15 cellular contexts compared by ENCODE assay signal in the genomic region with DNA sequence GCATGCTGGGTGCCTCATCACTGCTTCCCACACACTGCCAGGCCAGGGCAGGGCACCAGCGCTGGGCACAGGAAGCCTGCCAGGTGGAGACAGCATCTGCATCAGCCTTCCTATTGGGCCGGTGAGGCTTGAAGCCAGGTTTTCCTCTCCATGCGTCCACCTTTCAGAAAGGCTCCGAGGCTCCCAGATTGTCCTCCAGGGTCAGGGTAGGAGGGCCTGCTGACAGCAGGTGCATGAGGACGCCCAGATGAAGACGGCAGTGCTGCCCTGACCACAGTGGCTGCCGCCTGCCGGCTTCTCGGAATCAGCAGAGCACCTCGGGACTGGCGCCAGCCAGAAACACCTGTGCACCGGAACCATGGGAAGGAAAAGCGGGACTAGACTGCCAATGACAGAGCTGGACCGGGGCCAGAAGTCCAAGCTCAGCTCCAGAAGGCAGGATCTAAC.
A peak's percentile ranks its signal among the peaks of the same experiment; 100 is the strongest.
DNase-seq lines count a peak whose midpoint lies in the region; ATAC-seq and TF ChIP-seq lines count a peak whose summit lies in the region.
"Had no signal": no experiment of that assay in that cellular context is flagged by ENCODE, and none has a peak within 500 bp of the region (broad histone marks: within the 10 kb centered on the region; RNA-seq: fewer than 3 reads in every experiment).

No MANE protein-coding gene starts in this region.

- H3K4me3 Mint-ChIP-seq in endodermal cell: no peak overlapping the region
- H3K4me3 Mint-ChIP-seq in stimulated activated memory B cell treated with anti-CD40 and anti-IgM and Interleukin-4, amounts not matched to agents 10 μg/mL and 1 μg/mL and 100 μg/mL, for 72 hours: no peak overlapping the region
- no peak overlapping the region for H3K4me3 Mint-ChIP-seq in type B pancreatic cell

- H3K27ac Mint-ChIP-seq in endodermal cell (no peak overlapping the region), type B pancreatic cell (no peak overlapping the region)
- H3K27ac Mint-ChIP-seq in stimulated activated memory B cell treated with anti-CD40 and anti-IgM and Interleukin-4, amounts not matched to agents 10 μg/mL and 1 μg/mL and 100 μg/mL, for 72 hours: peak overlapping the region; percentile 50

- H3K9ac ChIP-seq in endodermal cell (ENCODE audit: extremely low read depth, low read length, poor library complexity, severe bottlenecking): no peak overlapping the region

- DNase-seq in DMS79 treated with DMSO at 0.1 percent for 48 hours (lab: John Stamatoyannopoulos, UW): peak; percentile 81
- DNase-seq in NCI-H1092 (lab: John Stamatoyannopoulos, UW): peak; percentile 55
- DNase-seq in endodermal cell: peak; percentile 26
- DNase-seq in NCI-H526 (lab: John Stamatoyannopoulos, UW): no peak
- no peak for DNase-seq in type B pancreatic cell (ENCODE audit: extremely low spot score, unreplicated experiment)
- DNase-seq in foreskin keratinocyte: no peak
- DNase-seq: activated naive CD4-positive, alpha-beta T cell treated with Interleukin-2 at 50 U/mL for 16 hours; DMS53; NCI-H1694; nucleus accumbens; stimulated activated CD4-positive, alpha-beta T cell treated with anti-CD3 and anti-CD28 coated beads, Interleukin-2, amount 100 ng/mL, for 24 hours had no signal

- H3K4me1 Mint-ChIP-seq in endodermal cell: no peaks in the 10 kb centered on the region
- H3K4me1 Mint-ChIP-seq in stimulated activated memory B cell treated with anti-CD40 and anti-IgM and Interleukin-4, amounts not matched to agents 10 μg/mL and 1 μg/mL and 100 μg/mL, for 72 hours: peaks cover 12% of the 10 kb centered on the region
- H3K4me1 Mint-ChIP-seq in type B pancreatic cell (ENCODE audit: unreplicated experiment): no peaks in the 10 kb centered on the region

- peaks cover 19% of the 10 kb centered on the region for H3K27me3 Mint-ChIP-seq in endodermal cell (ENCODE audit: insufficient read depth)
- no peaks in the 10 kb centered on the region for H3K27me3 Mint-ChIP-seq in stimulated activated memory B cell treated with anti-CD40 and anti-IgM and Interleukin-4, amounts not matched to agents 10 μg/mL and 1 μg/mL and 100 μg/mL, for 72 hours
- H3K27me3 Mint-ChIP-seq in type B pancreatic cell: peaks cover 19% of the 10 kb centered on the region

- H3K36me3 Mint-ChIP-seq in endodermal cell (ENCODE audit: low read depth) (no peaks in the 10 kb centered on the region), type B pancreatic cell (no peaks in the 10 kb centered on the region)
- H3K36me3 Mint-ChIP-seq in stimulated activated memory B cell treated with anti-CD40 and anti-IgM and Interleukin-4, amounts not matched to agents 10 μg/mL and 1 μg/mL and 100 μg/mL, for 72 hours: peaks cover 10% of the 10 kb centered on the region

- no peaks in the 10 kb centered on the region for H3K36me3 ChIP-seq in endodermal cell (ENCODE audit: control insufficient read depth, insufficient read depth, low read length)
- H3K36me3 ChIP-seq: ascending aorta, right lobe of liver had no signal

- ATAC-seq in stimulated activated memory B cell treated with anti-CD40 and anti-IgM and Interleukin-4, amounts not matched to agents 10 μg/mL and 1 μg/mL and 100 μg/mL, for 72 hours: no peak
- no peak for ATAC-seq in foreskin keratinocyte
- ATAC-seq: activated CD4-positive, CD25-positive, alpha-beta regulatory T cell treated with anti-CD3 and anti-CD28 coated beads, Interleukin-2, amount 50 U/mL, for 24 hours; right lobe of liver had no signal

- H3K4me1 ChIP-seq in endodermal cell (ENCODE audit: control insufficient read depth, insufficient read depth, low read length) (no peaks in the 10 kb centered on the region), foreskin keratinocyte (peaks cover 7% of the 10 kb centered on the region)
- H3K4me1 ChIP-seq: ascending aorta, right lobe of liver had no signal

- peaks cover 9% of the 10 kb centered on the region for H3K9me3 ChIP-seq in endodermal cell (ENCODE audit: control insufficient read depth, low read length)
- H3K9me3 ChIP-seq: ascending aorta, right lobe of liver had no signal

- peaks cover 5% of the 10 kb centered on the region for H3K9me3 Mint-ChIP-seq in endodermal cell
- H3K9me3 Mint-ChIP-seq in stimulated activated memory B cell treated with anti-CD40 and anti-IgM and Interleukin-4, amounts not matched to agents 10 μg/mL and 1 μg/mL and 100 μg/mL, for 72 hours: peaks cover 16% of the 10 kb centered on the region
- peaks cover 10% of the 10 kb centered on the region for H3K9me3 Mint-ChIP-seq in type B pancreatic cell

- H3K4me3 ChIP-seq in endodermal cell (ENCODE audit: low read length): no peak overlapping the region
- H3K4me3 ChIP-seq: ascending aorta, right lobe of liver had no signal

- 94 to 98% methylated on average over 9 to 14 of the region's 14 CpGs for WGBS in endodermal cell (ENCODE audit: insufficient coverage in 1 of 2, insufficient read length in 1 of 2), 2 experiments

- no peak for TF ChIP-seq CTCF in endodermal cell (conservative IDR thresholded peaks at IDR 0.05)
- TF ChIP-seq CTCF in type B pancreatic cell (conservative IDR thresholded peaks at IDR 0.05): no peak
- TF ChIP-seq CTCF in foreskin keratinocyte (conservative IDR thresholded peaks at IDR 0.05): no peak

- H3K27me3 ChIP-seq in endodermal cell (ENCODE audit: control insufficient read depth, insufficient read depth, low read length, poor library complexity, severe bottlenecking) (no peaks in the 10 kb centered on the region), foreskin keratinocyte (no peaks in the 10 kb centered on the region)
- H3K27me3 ChIP-seq: ascending aorta, right lobe of liver had no signal

- no peak overlapping the region for H3K27ac ChIP-seq in endodermal cell (ENCODE audit: low read depth, low read length)
- no peak overlapping the region for H3K27ac ChIP-seq in foreskin keratinocyte
- H3K27ac ChIP-seq: ascending aorta, right lobe of liver had no signal

Comparison
In these comparisons a context has a peak if more than half of its experiments do, and no peak if none do; other contexts are left out.
1. DNase-seq: peak in DMS79 treated with DMSO at 0.1 percent for 48 hours (single experiment), NCI-H1092 (single experiment) and endodermal cell (single experiment); none in NCI-H526 (0 of 2), type B pancreatic cell (single experiment) and foreskin keratinocyte (0 of 2).